12 cellular contexts compared by ENCODE assay signal in genomic region chr2:216348909-216349308, GRCh38. TPM values are rescaled to one million over a fixed set of nuclear protein-coding genes. Genes with fewer than 3 reads are reported as not detected.
A peak's percentile ranks its signal among the peaks of the same experiment; 100 is the strongest.
DNase-seq lines count a peak whose midpoint lies in the region; ATAC-seq, FAIRE-seq and TF ChIP-seq lines count a peak whose summit lies in the region.
"Had no signal": no experiment of that assay in that cellular context is flagged by ENCODE, and none has a peak within 500 bp of the region (broad histone marks: within the 10 kb centered on the region; RNA-seq: fewer than 3 reads in every experiment).

No MANE protein-coding gene starts in this region.

- no peak overlapping the region for H2BK120ac ChIP-seq in IMR-90 (ENCODE audit: low read depth, low read length)

- no peak overlapping the region for H3K4me3 ChIP-seq in IMR-90 (ENCODE audit: insufficient read depth, low read depth, low read length)
- no peak overlapping the region for H3K4me3 ChIP-seq in K562
- no peak overlapping the region for H3K4me3 ChIP-seq in naive thymus-derived CD4-positive, alpha-beta T cell (ENCODE audit: low read length)
- no peak overlapping the region for H3K4me3 ChIP-seq in BE2C (ENCODE audit: low read depth, low read length)

- peaks cover 29 to 82% of the 10 kb centered on the region in 2 experiments for H3K79me1 ChIP-seq in IMR-90 (ENCODE audit: low read depth in 1 of 2, low read length in 2 of 2)

- H2BK15ac ChIP-seq in IMR-90 (ENCODE audit: low read depth, low read length): 0 out of 3 replicates have a peak overlapping the region, but pooled peaks have one; percentile 6

- no peak overlapping the region; the same call in 1 of the 2 replicates for H3K4ac ChIP-seq in IMR-90 (ENCODE audit: low read depth, low read length)

- no peak overlapping the region for H4K5ac ChIP-seq in IMR-90 (ENCODE audit: low read depth, low read length)

- TF ChIP-seq RAD21 in IMR-90 (IDR thresholded peaks at IDR 0.05; ENCODE audit: low read length): no peak
- no peak for TF ChIP-seq RAD21 in K562 (CRISPR knock-in tag; conservative IDR thresholded peaks at IDR 0.05 in 1 of 2, IDR thresholded peaks at IDR 0.05 in 1 of 2)

- H3K4me1 ChIP-seq in IMR-90 (ENCODE audit: control insufficient read depth, insufficient read depth, low read length) (peaks cover 25% of the 10 kb centered on the region), K562 (replicated peaks in 1 of 2; ENCODE audit: control insufficient read depth in 2 of 2, insufficient read depth in 2 of 2, low read length in 2 of 2) (peaks cover 0 to 6% of the 10 kb centered on the region in 2 experiments; a peak in 3 of 5 replicates), BE2C (peaks cover 6% of the 10 kb centered on the region)
- peaks cover 62 to 65% of the 10 kb centered on the region in 2 donors for H3K4me1 ChIP-seq in naive thymus-derived CD4-positive, alpha-beta T cell (ENCODE audit: control insufficient read depth in 2 of 2, insufficient read depth in 2 of 2, low read length in 2 of 2)

- H2AFZ ChIP-seq in IMR-90 (replicated peaks; ENCODE audit: low read length, poor library complexity) (no peak overlapping the region), K562 (ENCODE audit: low read depth, low read length) (no peak overlapping the region)

- H3K9ac ChIP-seq in IMR-90 (ENCODE audit: low read depth, low read length): no peak overlapping the region
- no peak overlapping the region for H3K9ac ChIP-seq in K562 (ENCODE audit: insufficient read depth in 1 of 2, low read depth in 2 of 2, low read length in 2 of 2)

- WGBS in IMR-90 (ENCODE audit: extremely low coverage in 2 of 2, insufficient read length in 1 of 2), 2 experiments: no CpG with 5 or more reads among the region's 3 CpGs
- 0% methylated on average over 3 of the region's 3 CpGs for WGBS in K562 (ENCODE audit: insufficient coverage, low coverage, missing lambda C conversion rate)

- in situ Hi-C loops in IMR-90 (cut with MboI; ENCODE audit: low sequenced_read_pairs): no loop called here
- in situ Hi-C loops in K562 (cut with MboI): no loop called here

- no peak overlapping the region for H2BK20ac ChIP-seq in IMR-90 (ENCODE audit: low read depth, low read length)

- ATAC-seq in IMR-90 (ENCODE audit: low read depth): peak; percentile 45; the same call in 1 of the 2 replicates
- ATAC-seq in K562: no peak
- no peak for ATAC-seq in naive thymus-derived CD4-positive, alpha-beta T cell
- no peak for ATAC-seq in GM18907 (IDR thresholded peaks at IDR 0.05; ENCODE audit: unreplicated experiment)

- no peak for TF ChIP-seq EP300 in K562 (IDR thresholded peaks at IDR 0.05; ENCODE audit: low read length)

- dilution Hi-C loops in IMR-90 (cut with HindIII; ENCODE audit: low sequenced_read_pairs, unreplicated experiment): no loop called here

- no peak for TF ChIP-seq POLR2A in IMR-90 (IDR thresholded peaks at IDR 0.05; ENCODE audit: low read depth, low read length)
- no peak for TF ChIP-seq POLR2A in K562 (conservative IDR thresholded peaks at IDR 0.05)

- no peak overlapping the region for H2AK5ac ChIP-seq in IMR-90 (ENCODE audit: low read depth, low read length)

- BruUV-seq in IMR-90 (replicated peaks; lab: Mats Ljungman, UMichigan) (no TSS peak), K562 (replicated peaks; lab: Mats Ljungman, UMichigan) (no TSS peak)

- peak overlapping the region in 6 of 9 donors; percentile 1 to 90 (median 40) for H3K27ac Mint-ChIP-seq in naive thymus-derived CD4-positive, alpha-beta T cell

- H3K56ac ChIP-seq in IMR-90 (ENCODE audit: extremely low read depth, insufficient read depth, low read length): no peak overlapping the region

- H4K91ac ChIP-seq in IMR-90 (ENCODE audit: insufficient read depth, low read depth, low read length): no peak overlapping the region

- CTCF ChIA-PET in IMR-90 (lab: Yijun Ruan, JAX): no interaction called here
- CTCF ChIA-PET in K562 (lab: Yijun Ruan, JAX; ENCODE audit: low intra/inter-chr PET ratio): no interaction called here
- CTCF ChIA-PET in naive thymus-derived CD4-positive, alpha-beta T cell (lab: Charles Lee): no interaction called here

- TF ChIP-seq CTCF in IMR-90 (conservative IDR thresholded peaks at IDR 0.05; ENCODE audit: low read depth, low read length) (no peak), K562 (IDR thresholded peaks at IDR 0.05 in 2 of 3, conservative IDR thresholded peaks at IDR 0.05 in 1 of 3; ENCODE audit: insufficient read depth in 2 of 3, low read depth in 1 of 3, low read length in 3 of 3) (no peak), BE2C (IDR thresholded peaks at IDR 0.05; ENCODE audit: low read depth, low read length) (no peak)

- POLR2A ChIA-PET in IMR-90 (lab: Charles Lee; ENCODE audit: unreplicated experiment) (interaction anchor here (1.0 kb wide), 1 partner anchor 24 kb away, joined by 3 read pairs; no protein-coding TSS in a partner anchor), K562 (lab: Yijun Ruan, JAX) (no interaction called here)
- POLR2A ChIA-PET in naive thymus-derived CD4-positive, alpha-beta T cell (lab: Charles Lee): interaction anchor here (0.6 to 0.7 kb wide), 2 partner anchors 9 to 129 kb away, joined by 3 read pairs; no protein-coding TSS in a partner anchor

- no peak overlapping the region for H3K27ac ChIP-seq in IMR-90 (ENCODE audit: insufficient read depth, low read length)
- no peak overlapping the region for H3K27ac ChIP-seq in K562 (ENCODE audit: extremely low read depth, low read depth, low read length)
- H3K27ac ChIP-seq in naive thymus-derived CD4-positive, alpha-beta T cell (ENCODE audit: low read depth, low read length): no peak overlapping the region

- H3K36me3 ChIP-seq in IMR-90 (ENCODE audit: control insufficient read depth, insufficient read depth, low read length): no peaks in the 10 kb centered on the region
- H3K36me3 ChIP-seq in K562 (ENCODE audit: control insufficient read depth, insufficient read depth, low read length): no peaks in the 10 kb centered on the region
- no peaks in the 10 kb centered on the region for H3K36me3 ChIP-seq in naive thymus-derived CD4-positive, alpha-beta T cell (ENCODE audit: control insufficient read depth in 2 of 3, insufficient read depth in 3 of 3, low read length in 3 of 3)
- H3K36me3 ChIP-seq in BE2C: no peaks in the 10 kb centered on the region

- H3K36me3 Mint-ChIP-seq in naive thymus-derived CD4-positive, alpha-beta T cell: peaks cover 0 to 3% (median 0%) of the 10 kb centered on the region in 5 donors

- no peak for FAIRE-seq in K562 (lab: Jason Lieb, UNC)

- no peak overlapping the region for H3K4me2 ChIP-seq in IMR-90 (ENCODE audit: low read depth, low read length)
- no peak overlapping the region for H3K4me2 ChIP-seq in K562 (ENCODE audit: insufficient read depth, low read length)

- DNase-seq in NCI-H2029 treated with DMSO at 0.1 percent for 48 hours (lab: John Stamatoyannopoulos, UW) (peak; percentile 10), NCI-H2029 (lab: John Stamatoyannopoulos, UW) (no peak), IMR-90 (peak; percentile 91), K562 (ENCODE audit: extremely low read depth in 1 of 4, low spot score in 3 of 4) (no peak), D341Med (ENCODE audit: low spot score) (no peak), BE2C (no peak)
- no peak for DNase-seq in naive thymus-derived CD4-positive, alpha-beta T cell
- DNase-seq: 8988T, activated gamma-delta T cell treated with Interleukin-2 at 50 U/mL for 16 hours, T1000 had no signal

- H3K4me3 Mint-ChIP-seq in naive thymus-derived CD4-positive, alpha-beta T cell: peak overlapping the region in 4 of 10 donors; percentile 14 to 55 (median 29)

- H3K9me1 ChIP-seq in IMR-90 (ENCODE audit: insufficient read depth, low read length) (peaks cover 47% of the 10 kb centered on the region), K562 (ENCODE audit: control insufficient read depth, insufficient read depth, low read length) (no peaks in the 10 kb centered on the region)

- H3K27me3 ChIP-seq in IMR-90 (ENCODE audit: control insufficient read depth, insufficient read depth, low read length): no peaks in the 10 kb centered on the region
- peaks cover 0 to 2% of the 10 kb centered on the region in 2 experiments; a peak in 2 of 5 replicates for H3K27me3 ChIP-seq in K562 (ENCODE audit: control insufficient read depth in 2 of 2, insufficient read depth in 2 of 2, low read length in 2 of 2)
- no peaks in the 10 kb centered on the region for H3K27me3 ChIP-seq in naive thymus-derived CD4-positive, alpha-beta T cell (ENCODE audit: control insufficient read depth in 2 of 2, insufficient read depth in 2 of 2, low read length in 2 of 2)
- H3K27me3 ChIP-seq in BE2C: no peaks in the 10 kb centered on the region

- peaks cover 16% of the 10 kb centered on the region; the same call in 1 of the 2 replicates for H4K20me1 ChIP-seq in IMR-90 (ENCODE audit: insufficient read depth, low read length)
- H4K20me1 ChIP-seq in K562 (replicated peaks; ENCODE audit: control insufficient read depth, insufficient read depth, low read length): no peaks in the 10 kb centered on the region

- no peaks in the 10 kb centered on the region for H3K79me2 ChIP-seq in K562 (ENCODE audit: control insufficient read depth, insufficient read depth, low read length)

- H3K9me3 ChIP-seq in IMR-90 (ENCODE audit: control insufficient read depth, insufficient read depth, low read length) (no peaks in the 10 kb centered on the region), K562 (replicated peaks; ENCODE audit: control insufficient read depth, insufficient read depth, low read depth, low read length) (no peaks in the 10 kb centered on the region), BE2C (no peaks in the 10 kb centered on the region)
- no peaks in the 10 kb centered on the region for H3K9me3 ChIP-seq in naive thymus-derived CD4-positive, alpha-beta T cell (ENCODE audit: control insufficient read depth in 2 of 3, low read length in 3 of 3)

- peaks cover 0 to 7% (median 0%) of the 10 kb centered on the region in 11 donors for H3K9me3 Mint-ChIP-seq in naive thymus-derived CD4-positive, alpha-beta T cell

- H2BK5ac ChIP-seq in IMR-90 (ENCODE audit: low read depth, low read length, poor library complexity, severe bottlenecking): no peak overlapping the region

- H4K8ac ChIP-seq in IMR-90 (ENCODE audit: low read depth in 2 of 2, low read length in 2 of 2): no peak overlapping the region

- H3K14ac ChIP-seq in IMR-90 (replicated peaks; ENCODE audit: low read depth, low read length): no peak overlapping the region

- H2AK9ac ChIP-seq in IMR-90 (replicated peaks; ENCODE audit: low read depth, low read length, poor library complexity): no peak overlapping the region

- no peak overlapping the region for H3K18ac ChIP-seq in IMR-90 (ENCODE audit: low read depth, low read length)

- no peak overlapping the region for H3K23ac ChIP-seq in IMR-90 (ENCODE audit: low read depth, low read length)

- intact Hi-C loops in IMR-90 (cut with micrococcal nuclease) (loop anchor here (2.0 kb wide), 1 partner anchor 24 kb away; the partner anchor contains the start of gene MARCHF4), K562 (cut with micrococcal nuclease) (no loop called here)
- intact Hi-C loops in naive thymus-derived CD4-positive, alpha-beta T cell (cut with micrococcal nuclease): no loop called here

- peaks cover 57 to 90% (median 84%) of the 10 kb centered on the region in 7 donors for H3K4me1 Mint-ChIP-seq in naive thymus-derived CD4-positive, alpha-beta T cell

- peaks cover 0 to 5% (median 0%) of the 10 kb centered on the region in 5 donors for H3K27me3 Mint-ChIP-seq in naive thymus-derived CD4-positive, alpha-beta T cell

RNA-seq across cellular contexts. Expression of gene MARCHF4, which starts 23.4 kb away (rescaled TPM):
- total RNA-seq in IMR-90 (2012; rRNA removed): 2.3 and 3.1 TPM in 2 replicates
- polyA plus RNA-seq in IMR-90 (2012; rRNA removed): 12.0 and 12.9 TPM in 2 replicates
- polyA plus RNA-seq in IMR-90 (2012; cell fraction: cytosol; rRNA removed): 6.7 and 8.3 TPM in 2 replicates
- polyA plus RNA-seq in IMR-90 (2012; cell fraction: nucleus; rRNA removed; ENCODE audit: low replicate concordance): 5.3 and 6.4 TPM in 2 replicates
- total RNA-seq in K562 (2011; cell fraction: chromatin; rRNA removed; ENCODE audit: low replicate concordance): not detected in 2 replicates
- not detected in 2 replicates for total RNA-seq in K562 (2011; cell fraction: nucleolus; rRNA removed)
- total RNA-seq in K562 (2011; cell fraction: nucleoplasm; rRNA removed): not detected in 2 replicates
- not detected in 2 replicates for total RNA-seq in K562 (2014; rRNA removed)
- total RNA-seq in K562 (2014; rRNA removed; fragmentation: Illumina TruSeq; extraction: Trizol): not detected in 2 replicates
- not detected in 2 replicates for total RNA-seq in K562 (2015; rRNA removed; fragmentation: Illumina TruSeq; extraction: Trizol)
- total RNA-seq in K562 (2021): not detected in 2 replicates
- not detected in 2 replicates for polyA plus RNA-seq in K562 (2011; rRNA removed)
- not detected in 2 replicates for polyA plus RNA-seq in K562 (2011; cell fraction: cytosol; rRNA removed)
- not detected in 2 replicates for polyA plus RNA-seq in K562 (2011; cell fraction: nucleus; rRNA removed)
- 0.03 TPM in 1 of 2 replicates, not detected in the other for polyA plus RNA-seq in K562 (2012)
- polyA plus RNA-seq in K562 (2014; fragmentation: Illumina TruSeq; extraction: Trizol): not detected in 2 replicates
- not detected for polyA plus RNA-seq in K562 (2014; fragmentation: Nextera tagmentation; extraction: Ambion mirVana)
- 0.05 TPM in 1 of 2 replicates, not detected in the other for polyA plus RNA-seq in K562 (2014; rRNA removed)
- not detected in 2 replicates for polyA minus RNA-seq in K562 (2011; rRNA and poly(A)+ RNA removed)
- polyA minus RNA-seq in K562 (2011; cell fraction: cytosol; rRNA and poly(A)+ RNA removed): not detected in 2 replicates
- not detected in 2 replicates for polyA minus RNA-seq in K562 (2011; cell fraction: nucleus; rRNA and poly(A)+ RNA removed)
- not detected for total RNA-seq in naive thymus-derived CD4-positive, alpha-beta T cell
- polyA plus RNA-seq in naive thymus-derived CD4-positive, alpha-beta T cell: not detected
- polyA plus RNA-seq in BE2C (2012; ENCODE audit: insufficient read depth, insufficient read length, low read depth): 20.7 TPM
- total RNA-seq: liver had no signal
- polyA plus RNA-seq: liver had no signal

Comparison
In these comparisons a context has a peak if more than half of its experiments do, and no peak if none do; other contexts are left out.
1. DNase-seq: peak in NCI-H2029 treated with DMSO at 0.1 percent for 48 hours (single experiment) and IMR-90 (single experiment); none in NCI-H2029 (single experiment), K562 (0 of 4), naive thymus-derived CD4-positive, alpha-beta T cell (0 of 9), D341Med (single experiment) and BE2C (single experiment).